ENCODE assay signal across 9 cellular contexts in the genomic region with DNA sequence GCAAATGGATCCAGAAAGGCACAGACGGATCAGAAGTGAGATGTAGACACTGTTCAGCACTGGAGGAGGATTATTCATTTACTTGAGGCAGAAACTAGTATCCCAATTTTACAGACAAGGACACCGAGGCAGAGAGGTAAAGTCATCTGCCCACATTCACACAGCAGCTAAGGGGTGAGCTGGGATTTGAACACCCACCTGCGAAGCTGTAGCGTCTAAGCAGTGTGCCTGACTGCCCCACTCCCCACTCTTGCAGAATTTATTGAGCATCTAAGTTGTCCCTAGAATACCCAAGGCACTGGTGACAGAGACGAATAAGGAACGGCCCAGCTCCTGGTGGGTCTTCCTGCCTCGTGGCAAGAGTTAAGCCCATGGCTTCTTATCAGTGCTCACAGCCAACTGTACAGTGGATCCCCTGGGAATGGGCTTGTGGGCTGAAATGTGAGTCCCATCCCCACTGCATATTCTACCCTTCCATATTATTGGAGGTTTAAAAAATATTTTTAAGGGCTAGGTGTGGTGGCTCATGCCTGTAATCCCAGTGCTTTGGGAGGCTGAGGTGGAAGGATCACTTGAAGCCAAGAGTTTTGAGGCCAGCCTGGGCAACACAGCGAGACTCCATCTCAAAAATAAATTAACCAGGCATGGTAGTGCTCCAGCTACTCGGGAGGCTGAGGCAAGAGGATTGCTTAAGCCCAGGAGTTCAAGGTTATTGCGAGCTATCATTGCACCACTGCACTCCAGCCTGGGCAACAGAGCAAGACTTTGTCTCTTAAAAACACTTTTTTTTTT.
DNase-seq lines count a peak whose midpoint lies in the region; ATAC-seq and TF ChIP-seq lines count a peak whose summit lies in the region.
"Had no signal": no experiment of that assay in that cellular context is flagged by ENCODE, and none has a peak within 500 bp of the region (broad histone marks: within the 10 kb centered on the region; RNA-seq: fewer than 3 reads in every experiment).

No MANE protein-coding gene starts in this region.

- H3K27me3 Mint-ChIP-seq in CD4-positive, alpha-beta memory T cell: no peaks in the 10 kb centered on the region

- CTCF ChIA-PET in CD4-positive, alpha-beta memory T cell (lab: Charles Lee; ENCODE audit: partially characterized antibody): interaction anchor here (0.7 to 12.5 kb wide), 14 partner anchors 12 to 662 kb away, joined by 3 to 170 read pairs (median 4); no protein-coding TSS in a partner anchor

- intact Hi-C loops in CD4-positive, alpha-beta memory T cell (cut with micrococcal nuclease): loop anchor here (1.0 to 2.0 kb wide), 3 partner anchors 11 to 127 kb away; no protein-coding TSS in a partner anchor

- H3K9me3 Mint-ChIP-seq in CD4-positive, alpha-beta memory T cell: no peaks in the 10 kb centered on the region

- H3K4me3 Mint-ChIP-seq in CD4-positive, alpha-beta memory T cell: peak overlapping the region; percentile 64 to 97 (median 93)

- peak overlapping the region; percentile 92 to 97 (median 96) for H3K27ac Mint-ChIP-seq in CD4-positive, alpha-beta memory T cell

- H3K27me3 ChIP-seq in CD4-positive, alpha-beta memory T cell (ENCODE audit: insufficient read depth, low read length): no peaks in the 10 kb centered on the region
- no peaks in the 10 kb centered on the region for H3K27me3 ChIP-seq in effector memory CD4-positive, alpha-beta T cell (replicated peaks; ENCODE audit: control insufficient read depth, insufficient read depth, low read length, poor library complexity, severe bottlenecking)
- H3K27me3 ChIP-seq in neutrophil: peaks cover 15% of the 10 kb centered on the region

- H3K27ac ChIP-seq in CD4-positive, alpha-beta memory T cell (ENCODE audit: low read depth, low read length): peak overlapping the region; percentile 69
- H3K27ac ChIP-seq in effector memory CD4-positive, alpha-beta T cell (ENCODE audit: insufficient read depth, low read length, poor library complexity, severe bottlenecking): peak overlapping the region; percentile 68
- H3K27ac ChIP-seq in neutrophil: peak overlapping the region; percentile 98
- H3K27ac ChIP-seq: SK-N-MC had no signal

- peak overlapping the region in 1 of 2 donors; percentile 84 for H3K4me3 ChIP-seq in CD4-positive, alpha-beta memory T cell (ENCODE audit: low read length in 2 of 2)
- no peak overlapping the region for H3K4me3 ChIP-seq in NB4 (ENCODE audit: low read depth, low read length)
- peak overlapping the region; percentile 68 for H3K4me3 ChIP-seq in effector memory CD4-positive, alpha-beta T cell (ENCODE audit: insufficient read depth, low read depth, low read length, poor library complexity, severe bottlenecking)
- peak overlapping the region; percentile 83 to 91 for H3K4me3 ChIP-seq in neutrophil (ENCODE audit: low read depth in 1 of 2, low read length in 1 of 2)

- peaks cover 34 to 52% of the 10 kb centered on the region in 2 donors for H3K36me3 Mint-ChIP-seq in CD4-positive, alpha-beta memory T cell

- H3K36me3 ChIP-seq in CD4-positive, alpha-beta memory T cell (ENCODE audit: insufficient read depth, low read length): peaks cover 2% of the 10 kb centered on the region
- H3K36me3 ChIP-seq in effector memory CD4-positive, alpha-beta T cell (ENCODE audit: control insufficient read depth, insufficient read depth, low read length): peaks cover 21% of the 10 kb centered on the region
- peaks cover 46% of the 10 kb centered on the region for H3K36me3 ChIP-seq in neutrophil

- ATAC-seq in HG03442 (IDR thresholded peaks at IDR 0.05; ENCODE audit: unreplicated experiment): no peak
- ATAC-seq in GM19463 (IDR thresholded peaks at IDR 0.05; ENCODE audit: unreplicated experiment): no peak
- no peak for ATAC-seq in HG02588 (IDR thresholded peaks at IDR 0.05; ENCODE audit: unreplicated experiment)

- TF ChIP-seq POLR2A in NB4 (IDR thresholded peaks at IDR 0.05; ENCODE audit: extremely low read depth, insufficient read length): no peak

- POLR2A ChIA-PET in CD4-positive, alpha-beta memory T cell (lab: Charles Lee; ENCODE audit: partially characterized antibody): interaction anchor here (0.6 to 6.7 kb wide), 12 partner anchors 12 to 96 kb away, joined by 3 to 171 read pairs (median 3); no protein-coding TSS in a partner anchor

- no peak for TF ChIP-seq CTCF in NB4 (IDR thresholded peaks at IDR 0.05; ENCODE audit: low read depth, low read length)
- no peak for TF ChIP-seq CTCF in neutrophil (IDR thresholded peaks at IDR 0.05)

- DNase-seq in CD4-positive, alpha-beta memory T cell: no peak
- DNase-seq in NB4 (ENCODE audit: low read depth) (peak; percentile 78), NCI-H446 (lab: John Stamatoyannopoulos, UW) (no peak)
- DNase-seq in effector memory CD4-positive, alpha-beta T cell: no peak

- H3K4me1 Mint-ChIP-seq in CD4-positive, alpha-beta memory T cell: peaks cover 32 to 82% (median 56%) of the 10 kb centered on the region in 4 donors

- H3K4me1 ChIP-seq in CD4-positive, alpha-beta memory T cell (ENCODE audit: insufficient read depth, low read length): peaks cover 62% of the 10 kb centered on the region
- peaks cover 16% of the 10 kb centered on the region for H3K4me1 ChIP-seq in effector memory CD4-positive, alpha-beta T cell (ENCODE audit: control insufficient read depth, insufficient read depth, low read length, poor library complexity, severe bottlenecking)
- peaks cover 86 to 89% of the 10 kb centered on the region in 2 experiments for H3K4me1 ChIP-seq in neutrophil (ENCODE audit: control insufficient read depth in 1 of 2, insufficient read depth in 1 of 2, low read depth in 1 of 2, low read length in 1 of 2)

- H3K9me3 ChIP-seq in CD4-positive, alpha-beta memory T cell (ENCODE audit: control insufficient read depth in 1 of 2, low read length in 2 of 2): no peaks in the 10 kb centered on the region
- no peaks in the 10 kb centered on the region for H3K9me3 ChIP-seq in effector memory CD4-positive, alpha-beta T cell (ENCODE audit: control insufficient read depth, low read length)
- H3K9me3 ChIP-seq in neutrophil: no peaks in the 10 kb centered on the region
